ENCODE assay signal across 15 cellular contexts in the genomic region with DNA sequence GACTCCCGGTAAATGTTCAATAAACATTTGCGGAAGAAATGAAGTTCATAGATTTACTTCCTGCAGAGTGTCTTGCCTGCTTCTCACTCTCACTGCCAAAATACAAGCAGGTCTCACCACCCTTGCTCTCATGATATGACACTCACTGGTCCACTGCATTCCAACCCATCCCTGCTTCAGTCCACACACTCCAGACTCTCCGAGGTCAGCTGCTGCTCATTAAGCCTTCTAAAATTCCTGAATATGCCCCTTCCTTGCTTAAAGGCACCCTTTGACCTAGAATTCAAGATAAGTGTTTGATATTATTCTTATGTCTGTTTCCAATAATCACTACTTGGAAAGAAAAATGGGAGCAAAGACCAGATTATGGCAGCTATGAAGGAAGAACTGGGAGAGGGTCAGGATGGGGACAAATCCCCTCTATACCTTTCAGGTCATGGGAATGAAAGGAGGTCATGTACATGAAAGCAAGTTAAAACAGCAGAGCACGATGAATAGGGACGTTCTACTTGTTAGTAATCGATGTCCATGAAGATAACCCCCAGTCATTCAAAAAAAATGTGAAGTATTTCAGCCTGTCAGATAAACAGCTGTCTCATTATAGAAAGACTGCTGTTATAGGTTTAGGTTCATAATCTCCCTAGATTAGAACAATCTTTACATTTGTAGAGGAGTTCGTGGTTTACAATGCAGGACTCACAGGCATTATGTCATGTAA. TPM values are rescaled to one million over a fixed set of nuclear protein-coding genes. Genes with fewer than 3 reads are reported as not detected.
DNase-seq lines count a peak whose midpoint lies in the region; ATAC-seq and TF ChIP-seq lines count a peak whose summit lies in the region.
"Had no signal": no experiment of that assay in that cellular context is flagged by ENCODE, and none has a peak within 500 bp of the region (broad histone marks: within the 10 kb centered on the region; RNA-seq: fewer than 3 reads in every experiment).

No MANE protein-coding gene starts in this region.

- ATAC-seq in GM21717 (IDR thresholded peaks at IDR 0.05; ENCODE audit: unreplicated experiment) (no peak), GM19395 (IDR thresholded peaks at IDR 0.05; ENCODE audit: unreplicated experiment) (no peak)
- ATAC-seq: activated naive CD8-positive, alpha-beta T cell treated with anti-CD3 and anti-CD28 coated beads, Interleukin-2, amount 50 U/mL, for 24 hours; activated T-cell treated with anti-CD3 and anti-CD28 coated beads, Interleukin-2, amount 50 U/mL, for 72 hours; Right ventricle myocardium inferior had no signal

- no peaks in the 10 kb centered on the region for H3K36me3 Mint-ChIP-seq in mesothelial cell of epicardium

- H3K4me1 Mint-ChIP-seq in mesothelial cell of epicardium: peaks cover 28% of the 10 kb centered on the region
- H3K4me1 Mint-ChIP-seq: memory B cell had no signal

- H3K4me3 ChIP-seq in choroid plexus epithelial cell (ENCODE audit: low read depth, low read length): no peak overlapping the region
- H3K4me3 ChIP-seq: coronary artery had no signal

- H3K27me3 Mint-ChIP-seq in mesothelial cell of epicardium (ENCODE audit: low read depth): peaks cover under 1% of the 10 kb centered on the region

- TF ChIP-seq CTCF in choroid plexus epithelial cell (conservative IDR thresholded peaks at IDR 0.05; ENCODE audit: low read depth, low read length) (no peak), mesothelial cell of epicardium (IDR thresholded peaks at IDR 0.05; ENCODE audit: unreplicated experiment) (no peak)

- no peak overlapping the region for H3K4me3 Mint-ChIP-seq in mesothelial cell of epicardium
- H3K4me3 Mint-ChIP-seq: activated naive CD8-positive, alpha-beta T cell treated with anti-CD3 and anti-CD28 coated beads, Interleukin-2, amount 50 U/mL, for 24 hours; activated T-cell treated with anti-CD3 and anti-CD28 coated beads, Interleukin-2, amount 50 U/mL, for 72 hours; memory B cell had no signal

- DNase-seq in COLO829 (ENCODE audit: low spot score): peak; percentile 56
- peak; percentile 65 for DNase-seq in NCI-H226
- DNase-seq in choroid plexus epithelial cell (ENCODE audit: low read depth): peak; percentile 58
- no peak for DNase-seq in mesothelial cell of epicardium (ENCODE audit: low spot score in 2 of 2, unreplicated experiment in 2 of 2)
- no peak for DNase-seq in stimulated activated naive CD4-positive, alpha-beta T cell (lab: John Stamatoyannopoulos, UW)
- no peak for DNase-seq in NCI-H128 (lab: John Stamatoyannopoulos, UW; ENCODE audit: unreplicated experiment)
- DNase-seq: activated naive CD8-positive, alpha-beta T cell treated with anti-CD3 and anti-CD28 coated beads, Interleukin-2, amount 50 U/mL, for 24 hours; activated T-cell treated with anti-CD3 and anti-CD28 coated beads, Interleukin-2, amount 50 U/mL, for 72 hours; NCI-H2029 treated with DMSO at 0.1 percent for 48 hours; NCI-H774 had no signal

- peak overlapping the region; percentile 7 for H3K27ac Mint-ChIP-seq in mesothelial cell of epicardium
- H3K27ac Mint-ChIP-seq: activated naive CD8-positive, alpha-beta T cell treated with anti-CD3 and anti-CD28 coated beads, Interleukin-2, amount 50 U/mL, for 24 hours; activated T-cell treated with anti-CD3 and anti-CD28 coated beads, Interleukin-2, amount 50 U/mL, for 72 hours; memory B cell had no signal

- H3K9me3 Mint-ChIP-seq in mesothelial cell of epicardium: peaks cover 4% of the 10 kb centered on the region

RNA-seq across cellular contexts. Expression of a gene that starts 10.5 kb away (rescaled TPM):
- total RNA-seq in mesothelial cell of epicardium: 103 to 124 TPM (median 120 TPM) in 3 replicates

Comparison
In these comparisons a context has a peak if more than half of its experiments do, and no peak if none do; other contexts are left out.
1. DNase-seq: peak in COLO829 (single experiment), NCI-H226 (single experiment) and choroid plexus epithelial cell (single experiment); none in mesothelial cell of epicardium (0 of 2), stimulated activated naive CD4-positive, alpha-beta T cell (0 of 6) and NCI-H128 (single experiment).